22 cellular contexts compared by ENCODE assay signal in the genomic region with DNA sequence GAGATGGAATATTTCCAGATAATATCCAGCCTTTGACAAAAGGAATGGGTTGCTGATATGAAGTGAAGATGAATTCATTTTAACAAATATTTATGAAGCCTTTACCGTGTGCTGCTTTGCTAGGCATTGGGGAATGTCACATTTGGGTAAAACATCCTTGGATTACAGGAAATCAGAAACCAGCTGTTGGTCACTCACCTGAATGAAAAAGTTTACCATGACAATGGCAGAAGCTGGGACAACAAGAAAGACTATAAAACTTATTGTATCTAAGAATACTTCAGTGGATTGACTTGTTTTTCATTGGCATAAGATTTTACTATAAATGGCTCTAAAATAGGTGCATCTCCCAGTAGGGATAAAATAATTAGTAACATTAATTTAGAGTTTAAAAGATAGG. TPM values are rescaled to one million over a fixed set of nuclear protein-coding genes. Genes with fewer than 3 reads are reported as not detected.
"Had no signal": no experiment of that assay in that cellular context is flagged by ENCODE, and none has a peak within 500 bp of the region (broad histone marks: within the 10 kb centered on the region; RNA-seq: fewer than 3 reads in every experiment).

No MANE protein-coding gene starts in this region.

- H3K27me3 ChIP-seq: SJSA1 had no signal

- H3K4me1 Mint-ChIP-seq: IgD-negative memory B cell had no signal

- H3K9ac ChIP-seq: KMS-11 had no signal

- H3K4me3 Mint-ChIP-seq: IgD-negative memory B cell had no signal

- H3K36me3 Mint-ChIP-seq: IgD-negative memory B cell had no signal

- H3K4me1 ChIP-seq: SJSA1 had no signal

- DNase-seq: Kasumi-1, MM.1S, NCI-H1092 treated with DMSO at 0.1 percent for 48 hours, NCI-H1436, NCI-H187, NCI-H2029, NCI-H2081 treated with DMSO at 0.1 percent for 48 hours, NCI-H2171, NCI-H226, NCI-H446, NCI-H510A, NCI-H524 treated with DMSO at 0.1 percent for 48 hours, NCI-H69, NCI-H774, Right ventricle myocardium superior, RPMI8226, SIG-M5 had no signal

- H3K27ac ChIP-seq: KMS-11, SJSA1, SK-N-MC had no signal

- H3K36me3 ChIP-seq: SJSA1 had no signal

- H3K9me3 ChIP-seq: SJSA1 had no signal

- H3K4me3 ChIP-seq: K562, SJSA1, SK-N-MC had no signal

- H3K27ac Mint-ChIP-seq: IgD-negative memory B cell had no signal

- ATAC-seq: K562 had no signal

- H3K4me2 ChIP-seq: KMS-11 had no signal

RNA-seq across cellular contexts. Expression of a gene that starts 19.7 kb away (rescaled TPM):
- total RNA-seq: Right ventricle myocardium superior had no signal
